Comparison of ENCODE assay signal across 10 cellular contexts in genomic region chr1:13892671-13893325, GRCh38.
DNase-seq lines count a peak whose midpoint lies in the region; ATAC-seq, FAIRE-seq and TF ChIP-seq lines count a peak whose summit lies in the region.
"Had no signal": no experiment of that assay in that cellular context is flagged by ENCODE, and none has a peak within 500 bp of the region (broad histone marks: within the 10 kb centered on the region; RNA-seq: fewer than 3 reads in every experiment).

No MANE protein-coding gene starts in this region.

- ATAC-seq in A549 (peak; percentile 31 to 50; a peak in 2 of 6 replicates), HG03571 (IDR thresholded peaks at IDR 0.05; ENCODE audit: unreplicated experiment) (no peak), GM19324 (IDR thresholded peaks at IDR 0.05; ENCODE audit: low FRiP score, unreplicated experiment) (no peak), HG03432 (IDR thresholded peaks at IDR 0.05; ENCODE audit: unreplicated experiment) (no peak)

- H3K9me3 ChIP-seq in A549: no peaks in the 10 kb centered on the region
- no peaks in the 10 kb centered on the region for H3K9me3 ChIP-seq in HUES48 (ENCODE audit: control insufficient read depth, insufficient read depth, low read length)
- H3K9me3 ChIP-seq in esophagus (ENCODE audit: control insufficient read depth in 2 of 2, insufficient read depth in 1 of 2, low read depth in 1 of 2, low read length in 1 of 2): no peaks in the 10 kb centered on the region
- H3K9me3 ChIP-seq in muscle layer of duodenum (ENCODE audit: control insufficient read depth in 1 of 2, low read length in 2 of 2): peaks cover 0 to 5% of the 10 kb centered on the region in 2 donors

- peaks cover 91% of the 10 kb centered on the region for H3K27me3 ChIP-seq in HUES48 (ENCODE audit: control insufficient read depth, insufficient read depth, low read length)
- H3K27me3 ChIP-seq in esophagus (ENCODE audit: control insufficient read depth in 1 of 2, insufficient read depth in 2 of 2, low read length in 2 of 2): peaks cover 4 to 8% of the 10 kb centered on the region in 2 donors
- no peaks in the 10 kb centered on the region for H3K27me3 ChIP-seq in muscle layer of duodenum (ENCODE audit: low read depth, low read length)

- no peak for TF ChIP-seq POLR2A in A549 (IDR thresholded peaks at IDR 0.05; ENCODE audit: low read length)

- CTCF ChIA-PET in A549 (lab: Yijun Ruan, JAX): no interaction called here

- DNase-seq in A549 (ENCODE audit: low read depth in 1 of 2, low spot score in 1 of 2): no peak
- DNase-seq in NK-92 treated with Interleukin-12 subunit alpha and Interleukin-12 subunit beta, amount 100 ng/mL, for 24 hours (lab: John Stamatoyannopoulos, UW): no peak
- DNase-seq: Calu3, NCI-H1436 treated with DMSO at 0.1 percent for 48 hours had no signal

- H3K36me3 ChIP-seq in HUES48 (ENCODE audit: control insufficient read depth, insufficient read depth, low read length): no peaks in the 10 kb centered on the region
- H3K36me3 ChIP-seq in esophagus (ENCODE audit: control insufficient read depth in 2 of 2, insufficient read depth in 2 of 2, low read length in 1 of 2): no peaks in the 10 kb centered on the region
- no peaks in the 10 kb centered on the region for H3K36me3 ChIP-seq in muscle layer of duodenum (ENCODE audit: control insufficient read depth in 1 of 2, insufficient read depth in 2 of 2, low read length in 2 of 2)

- H3K4me3 ChIP-seq in A549: no peak overlapping the region; the same call in 2 of the 3 replicates
- H3K4me3 ChIP-seq in HUES48 (ENCODE audit: low read depth, low read length): peak overlapping the region; percentile 67
- H3K4me3 ChIP-seq in esophagus (ENCODE audit: low read depth in 1 of 2, low read length in 2 of 2): peak overlapping the region; percentile 4 to 35
- H3K4me3 ChIP-seq in muscle layer of duodenum (ENCODE audit: low read depth in 1 of 2, low read length in 2 of 2): peak overlapping the region; percentile 37 to 52

- no peak for TF ChIP-seq EP300 in A549 (IDR thresholded peaks at IDR 0.05)

- no peak for TF ChIP-seq RAD21 in A549 (conservative IDR thresholded peaks at IDR 0.05 in 1 of 2, IDR thresholded peaks at IDR 0.05 in 1 of 2)

- WGBS in A549 (ENCODE audit: missing lambda C conversion rate): 0% methylated on average over 3 of the region's 57 CpGs
- 2 to 3% methylated on average over 41 to 57 of the region's 57 CpGs for WGBS in esophagus, 2 donors

- H3K4me1 ChIP-seq in A549 (no peaks in the 10 kb centered on the region), HUES48 (ENCODE audit: control insufficient read depth, insufficient read depth, low read length) (peaks cover 5% of the 10 kb centered on the region; the same call in 1 of the 2 replicates), esophagus (ENCODE audit: control insufficient read depth in 2 of 2, insufficient read depth in 2 of 2, low read length in 1 of 2) (no peaks in the 10 kb centered on the region), muscle layer of duodenum (ENCODE audit: control insufficient read depth in 1 of 2, insufficient read depth in 2 of 2, low read length in 2 of 2) (peaks cover 0 to 6% of the 10 kb centered on the region in 2 donors)

- POLR2A ChIA-PET in A549 (lab: Yijun Ruan, JAX): no interaction called here

- no peak overlapping the region for H3K9ac ChIP-seq in HUES48 (ENCODE audit: low read depth, low read length)

- no peak overlapping the region for H3K27ac ChIP-seq in A549
- no peak overlapping the region for H3K27ac ChIP-seq in HUES48 (ENCODE audit: low read depth, low read length)
- no peak overlapping the region for H3K27ac ChIP-seq in esophagus (ENCODE audit: low read depth in 2 of 2, low read length in 1 of 2)
- no peak overlapping the region for H3K27ac ChIP-seq in muscle layer of duodenum (ENCODE audit: low read length)

- no peak for TF ChIP-seq CTCF in A549 (IDR thresholded peaks at IDR 0.05)

- no peak for FAIRE-seq in A549 (lab: Jason Lieb, UNC)

- peak overlapping the region; percentile 60 for H3K4me2 ChIP-seq in A549

TF ChIP-seq in A549, 52 proteins besides CTCF, POLR2A, EP300 and RAD21:
- TF ChIP-seq RCOR1 (IDR thresholded peaks at IDR 0.05; ENCODE audit: low read depth, low read length) (no peak), HDAC2 (IDR thresholded peaks at IDR 0.05) (no peak), REST (IDR thresholded peaks at IDR 0.05) (no peak), HOXB5 (CRISPR knock-in tag; IDR thresholded peaks at IDR 0.05) (no peak), ZSCAN20 (CRISPR knock-in tag; IDR thresholded peaks at IDR 0.05) (no peak), ATOH8 (CRISPR knock-in tag; IDR thresholded peaks at IDR 0.05; ENCODE audit: low read depth) (no peak), CHD4 (IDR thresholded peaks at IDR 0.05; ENCODE audit: borderline replicate concordance) (no peak), NPAS2 (CRISPR knock-in tag; IDR thresholded peaks at IDR 0.05; ENCODE audit: borderline replicate concordance) (no peak), ESRRA (IDR thresholded peaks at IDR 0.05; ENCODE audit: borderline replicate concordance, low read length) (no peak), MYC (IDR thresholded peaks at IDR 0.05; ENCODE audit: borderline replicate concordance, low read length) (no peak), POLR2AphosphoS2 (conservative IDR thresholded peaks at IDR 0.05; ENCODE audit: low read length) (no peak), RARB (CRISPR knock-in tag; IDR thresholded peaks at IDR 0.05) (no peak)
TF ChIP-seq in A549: peak in this region for 0.

Comparison
In these comparisons a context has a peak if more than half of its experiments do, and no peak if none do; other contexts are left out.
1. ATAC-seq: peak in A549 (2 of 2); none in HG03571 (single experiment), GM19324 (single experiment) and HG03432 (single experiment).